19 cellular contexts compared by ENCODE assay signal in genomic region chr22:49517211-49517610, GRCh38.
A peak's percentile ranks its signal among the peaks of the same experiment; 100 is the strongest.
DNase-seq lines count a peak whose midpoint lies in the region; ATAC-seq and TF ChIP-seq lines count a peak whose summit lies in the region.
"Had no signal": no experiment of that assay in that cellular context is flagged by ENCODE, and none has a peak within 500 bp of the region (broad histone marks: within the 10 kb centered on the region; RNA-seq: fewer than 3 reads in every experiment).

No MANE protein-coding gene starts in this region.

- no peaks in the 10 kb centered on the region for H3K36me3 ChIP-seq in lung (ENCODE audit: control insufficient read depth in 2 of 2, insufficient read depth in 2 of 2, low read length in 2 of 2)
- H3K36me3 ChIP-seq in upper lobe of right lung, result no peaks in the 10 kb centered on the region
- H3K36me3 ChIP-seq: BE2C had no signal

- intact Hi-C loops in upper lobe of right lung (cut with DNase I), result no loop called here

- H3K4me1 ChIP-seq in lung (ENCODE audit: control insufficient read depth in 2 of 2, insufficient read depth in 2 of 2, low read length in 2 of 2) (peaks cover 0 to 4% of the 10 kb centered on the region in 2 donors), upper lobe of right lung (no peaks in the 10 kb centered on the region)
- H3K4me1 ChIP-seq: BE2C had no signal

- DNase-seq in activated effector memory CD4-positive, alpha-beta T cell treated with anti-CD3 and anti-CD28 coated beads, Interleukin-2, amount 50 U/mL, for 16 hours, result peak; percentile 27
- DNase-seq in activated effector memory CD4-positive, alpha-beta T cell treated with Interleukin-2 at 50 U/mL for 16 hours, result no peak
- DNase-seq in T1000 (lab: John Stamatoyannopoulos, UW), result peak; percentile 68
- no peak for DNase-seq in lung (ENCODE audit: low spot score)
- DNase-seq in upper lobe of right lung, result no peak
- no peak for DNase-seq in DMS 273 (lab: John Stamatoyannopoulos, UW; ENCODE audit: unreplicated experiment)
- no peak for DNase-seq in NCI-H774 (lab: John Stamatoyannopoulos, UW)
- DNase-seq: BE2C; CD8-positive, alpha-beta T cell; DMS79; Kasumi-1; MM.1S; NCI-H1092 treated with DMSO at 0.1 percent for 48 hours; NCI-H146; NCI-H2081; NCI-H2171 treated with DMSO at 0.1 percent for 48 hours; SHP77 had no signal

- H3K4me3 ChIP-seq in lung (no peak overlapping the region), upper lobe of right lung (no peak overlapping the region)
- H3K4me3 ChIP-seq: SK-N-MC had no signal

- H3K9me3 ChIP-seq in lung (ENCODE audit: control insufficient read depth in 2 of 2, insufficient read depth in 1 of 2, low read length in 1 of 2), result peaks cover 0 to 6% of the 10 kb centered on the region in 2 donors
- H3K9me3 ChIP-seq in upper lobe of right lung, result no peaks in the 10 kb centered on the region
- H3K9me3 ChIP-seq: BE2C had no signal

- peak; percentile 23 for ATAC-seq in lung (ENCODE audit: insufficient read depth, low FRiP score)
- peak; percentile 13 for ATAC-seq in upper lobe of right lung
- no peak for ATAC-seq in GM18909 (IDR thresholded peaks at IDR 0.05; ENCODE audit: poor library complexity, unreplicated experiment)
- ATAC-seq: CD8-positive, alpha-beta T cell had no signal

- H3K27ac ChIP-seq in lung (ENCODE audit: low read depth in 1 of 2, low read length in 1 of 2), result no peak overlapping the region
- no peak overlapping the region for H3K27ac ChIP-seq in upper lobe of right lung
- H3K27ac ChIP-seq: SK-N-MC had no signal

- H3K27me3 ChIP-seq in lung (ENCODE audit: control insufficient read depth, insufficient read depth) (no peaks in the 10 kb centered on the region), upper lobe of right lung (no peaks in the 10 kb centered on the region)
- H3K27me3 ChIP-seq: BE2C had no signal

- 90 to 97% methylated on average over 16 of the region's 16 CpGs for WGBS in lung, 2 donors

- no peak for TF ChIP-seq CTCF in lung (IDR thresholded peaks at IDR 0.05; ENCODE audit: control extremely low read depth, extremely low read depth)
- no peak for TF ChIP-seq CTCF in upper lobe of right lung (IDR thresholded peaks at IDR 0.05)

Comparison
In these comparisons a context has a peak if more than half of its experiments do, and no peak if none do; other contexts are left out.
1. DNase-seq: peak in activated effector memory CD4-positive, alpha-beta T cell treated with anti-CD3 and anti-CD28 coated beads, Interleukin-2, amount 50 U/mL, for 16 hours (single experiment) and T1000 (single experiment); none in activated effector memory CD4-positive, alpha-beta T cell treated with Interleukin-2 at 50 U/mL for 16 hours (single experiment), lung (single experiment), upper lobe of right lung (single experiment), DMS 273 (single experiment) and NCI-H774 (single experiment).